Comparison of ENCODE assay signal across 10 cellular contexts in genomic region chr11:110435780-110436717, GRCh38. TPM values are rescaled to one million over a fixed set of nuclear protein-coding genes. Genes with fewer than 3 reads are reported as not detected.
DNase-seq lines count a peak whose midpoint lies in the region; ATAC-seq, FAIRE-seq and TF ChIP-seq lines count a peak whose summit lies in the region.
"Had no signal": no experiment of that assay in that cellular context is flagged by ENCODE, and none has a peak within 500 bp of the region (broad histone marks: within the 10 kb centered on the region; RNA-seq: fewer than 3 reads in every experiment).

No MANE protein-coding gene starts in this region.

- no peak overlapping the region for H3K9ac ChIP-seq in OCI-LY3 (ENCODE audit: low read length)

- no peaks in the 10 kb centered on the region for H3K9me3 ChIP-seq in OCI-LY3 (ENCODE audit: insufficient read depth, low read length)
- H3K9me3 ChIP-seq: esophagus muscularis mucosa had no signal

- H3K4me3 ChIP-seq in OCI-LY3 (ENCODE audit: low read length) (peak overlapping the region; percentile 35), kidney epithelial cell (ENCODE audit: low read depth, low read length) (no peak overlapping the region)
- H3K4me3 ChIP-seq: esophagus muscularis mucosa had no signal

- TF ChIP-seq CTCF in OCI-LY3 (IDR thresholded peaks at IDR 0.05; ENCODE audit: low read depth, low read length) (no peak), kidney epithelial cell (IDR thresholded peaks at IDR 0.05; ENCODE audit: insufficient read depth, low read length, poor library complexity, severe bottlenecking) (no peak)

- H3K4me2 ChIP-seq in OCI-LY3 (ENCODE audit: low read length), result peak overlapping the region; percentile 61

- 0 out of 2 replicates have a peak overlapping the region, but pooled peaks have one; percentile 2 for H3K27ac ChIP-seq in OCI-LY3 (ENCODE audit: low read length)
- H3K27ac ChIP-seq: esophagus muscularis mucosa had no signal

- peak; percentile 53 for ATAC-seq in GM21786 (IDR thresholded peaks at IDR 0.05; ENCODE audit: unreplicated experiment)
- no peak for ATAC-seq in GM18505 (IDR thresholded peaks at IDR 0.05; ENCODE audit: unreplicated experiment)

- peak; percentile 78 for FAIRE-seq in GM18507 (lab: Jason Lieb, UNC)

- H3K27me3 ChIP-seq in OCI-LY3 (ENCODE audit: low read depth, low read length), result no peaks in the 10 kb centered on the region
- no peaks in the 10 kb centered on the region for H3K27me3 ChIP-seq in kidney epithelial cell (ENCODE audit: control insufficient read depth, insufficient read depth, low read length)
- H3K27me3 ChIP-seq: esophagus muscularis mucosa had no signal

- H2AFZ ChIP-seq in OCI-LY3 (ENCODE audit: low read depth, low read length), result no peak overlapping the region

- peaks cover 22% of the 10 kb centered on the region for H3K36me3 ChIP-seq in OCI-LY3 (replicated peaks; ENCODE audit: low read depth, low read length)
- no peaks in the 10 kb centered on the region for H3K36me3 ChIP-seq in kidney epithelial cell (ENCODE audit: control insufficient read depth, insufficient read depth, low read length)

- TF ChIP-seq POLR2A in GM18505 (IDR thresholded peaks at IDR 0.05; ENCODE audit: borderline replicate concordance, extremely low read depth, insufficient read depth, insufficient read length), result no peak

- no peak for DNase-seq in GM18507 (ENCODE audit: extremely low spot score, insufficient read length, low read depth)
- peak; percentile 26 for DNase-seq in kidney epithelial cell (ENCODE audit: low read depth)
- no peak for DNase-seq in NCI-H1417 (lab: John Stamatoyannopoulos, UW)
- DNase-seq in T-helper 9 cell, result no peak
- no peak for DNase-seq in iPS-NIHi11 (ENCODE audit: low spot score)
- DNase-seq: DMS79 had no signal

- peaks cover 51% of the 10 kb centered on the region; the same call in 1 of the 2 replicates for H4K20me1 ChIP-seq in OCI-LY3 (ENCODE audit: insufficient read depth, low read length)

- H3K79me2 ChIP-seq in OCI-LY3 (ENCODE audit: low read length), result peaks cover 29% of the 10 kb centered on the region

- peaks cover 42% of the 10 kb centered on the region for H3K4me1 ChIP-seq in OCI-LY3 (ENCODE audit: low read length)

RNA-seq across cellular contexts. Expression of gene FDX1, which starts 6.3 kb away (rescaled TPM):
- total RNA-seq in kidney epithelial cell, result 10.3 and 11.5 TPM in 2 replicates
